Comparison of ENCODE assay signal across 15 cellular contexts in genomic region chrY:22971026-22971712, GRCh38. TPM values are rescaled to one million over a fixed set of nuclear protein-coding genes. Genes with fewer than 3 reads are reported as not detected.
DNase-seq lines count a peak whose midpoint lies in the region; ATAC-seq and TF ChIP-seq lines count a peak whose summit lies in the region.
"Not testable (repeated sequence)": the region's sequence is repeated elsewhere in the genome, so short reads cannot be mapped to it uniquely, and the experiment has no call there.
"Had no signal": no experiment of that assay in that cellular context is flagged by ENCODE, and none has a peak within 500 bp of the region (broad histone marks: within the 10 kb centered on the region; RNA-seq: fewer than 3 reads in every experiment).

No MANE protein-coding gene starts in this region.

- DNase-seq in body of pancreas; left lobe of liver (ENCODE audit: low spot score); stimulated activated effector memory CD8-positive, alpha-beta T cell treated with anti-CD3 and anti-CD28 coated beads, Interleukin-12 subunit alpha, Interleukin-12 subunit beta, amount 100 ng/mL, for 72 hours (ENCODE audit: low spot score in 2 of 2): not testable (repeated sequence)

- peak; percentile 15 for ATAC-seq in activated T-helper 17 cell treated with anti-CD3 and anti-CD28 coated beads, Interleukin-2, amount 50 U/mL, for 72 hours (replicated peaks)
- peak; percentile 48 for ATAC-seq in body of pancreas
- ATAC-seq in left lobe of liver: peak; percentile 76
- ATAC-seq in stimulated activated effector memory CD8-positive, alpha-beta T cell treated with anti-CD3 and anti-CD28 coated beads, Interleukin-12 subunit alpha, Interleukin-12 subunit beta, amount 100 ng/mL, for 72 hours: peak; percentile 52

- H3K9me3 Mint-ChIP-seq in activated T-helper 17 cell treated with anti-CD3 and anti-CD28 coated beads, Interleukin-2, amount 50 U/mL, for 72 hours; stimulated activated effector memory CD8-positive, alpha-beta T cell treated with anti-CD3 and anti-CD28 coated beads, Interleukin-12 subunit alpha, Interleukin-12 subunit beta, amount 100 ng/mL, for 72 hours: not testable (repeated sequence)

- not testable (repeated sequence) for H3K27me3 Mint-ChIP-seq in activated T-helper 17 cell treated with anti-CD3 and anti-CD28 coated beads, Interleukin-2, amount 50 U/mL, for 72 hours

- not testable (repeated sequence) for H3K4me3 Mint-ChIP-seq in activated T-helper 17 cell treated with anti-CD3 and anti-CD28 coated beads, Interleukin-2, amount 50 U/mL, for 72 hours; stimulated activated effector memory CD8-positive, alpha-beta T cell treated with anti-CD3 and anti-CD28 coated beads, Interleukin-12 subunit alpha, Interleukin-12 subunit beta, amount 100 ng/mL, for 72 hours

- not testable (repeated sequence) for H3K27ac Mint-ChIP-seq in activated T-helper 17 cell treated with anti-CD3 and anti-CD28 coated beads, Interleukin-2, amount 50 U/mL, for 72 hours; stimulated activated effector memory CD8-positive, alpha-beta T cell treated with anti-CD3 and anti-CD28 coated beads, Interleukin-12 subunit alpha, Interleukin-12 subunit beta, amount 100 ng/mL, for 72 hours

- H3K27ac ChIP-seq in body of pancreas: not testable (repeated sequence)

- not testable (repeated sequence) for TF ChIP-seq CTCF in body of pancreas (IDR thresholded peaks at IDR 0.05)

- not testable (repeated sequence) for H3K36me3 Mint-ChIP-seq in activated T-helper 17 cell treated with anti-CD3 and anti-CD28 coated beads, Interleukin-2, amount 50 U/mL, for 72 hours (ENCODE audit: low read depth); stimulated activated effector memory CD8-positive, alpha-beta T cell treated with anti-CD3 and anti-CD28 coated beads, Interleukin-12 subunit alpha, Interleukin-12 subunit beta, amount 100 ng/mL, for 72 hours

- not testable (repeated sequence) for H3K4me1 ChIP-seq in body of pancreas

- H3K27me3 ChIP-seq in body of pancreas: not testable (repeated sequence)

- H3K4me3 ChIP-seq in body of pancreas: not testable (repeated sequence)

- H3K36me3 ChIP-seq in body of pancreas (replicated peaks in 1 of 2; ENCODE audit: insufficient read depth in 1 of 2, low read depth in 2 of 2): not testable (repeated sequence)

- not testable (repeated sequence) for H3K9me3 ChIP-seq in body of pancreas

- WGBS in body of pancreas, 2 donors: no CpG with 5 or more reads among the region's 5 CpGs

- intact Hi-C loops in body of pancreas (cut with DNase I): not testable (repeated sequence)

- not testable (repeated sequence) for TF ChIP-seq POLR2A in body of pancreas (IDR thresholded peaks at IDR 0.05)

- H3K4me1 Mint-ChIP-seq in activated T-helper 17 cell treated with anti-CD3 and anti-CD28 coated beads, Interleukin-2, amount 50 U/mL, for 72 hours; stimulated activated effector memory CD8-positive, alpha-beta T cell treated with anti-CD3 and anti-CD28 coated beads, Interleukin-12 subunit alpha, Interleukin-12 subunit beta, amount 100 ng/mL, for 72 hours: not testable (repeated sequence)

RNA-seq across cellular contexts. Expression of gene BPY2, which starts 12.9 kb away (rescaled TPM):
- total RNA-seq in activated T-helper 17 cell treated with anti-CD3 and anti-CD28 coated beads, Interleukin-2, amount 50 U/mL, for 72 hours: not detected
- total RNA-seq in body of pancreas: not detected
- not detected for total RNA-seq in left lobe of liver
- total RNA-seq: A172; A673; B cell; Caco-2; Calu3; CD4-positive, alpha-beta memory T cell; CD4-positive, alpha-beta T cell; CD4-positive, CD25-positive, alpha-beta regulatory T cell; CD8-positive, alpha-beta memory T cell; CD8-positive, alpha-beta T cell; Daoy had no signal

Comparison
In these comparisons a context has a peak if more than half of its experiments do, and no peak if none do; other contexts are left out.
1. ATAC-seq: peak in every context shown above with its lines; median percentile 76 in left lobe of liver; 52 in stimulated activated effector memory CD8-positive, alpha-beta T cell treated with anti-CD3 and anti-CD28 coated beads, Interleukin-12 subunit alpha, Interleukin-12 subunit beta, amount 100 ng/mL, for 72 hours; 48 in body of pancreas; 15 in activated T-helper 17 cell treated with anti-CD3 and anti-CD28 coated beads, Interleukin-2, amount 50 U/mL, for 72 hours.